ENCODE assay signal across 12 cellular contexts in the genomic region with DNA sequence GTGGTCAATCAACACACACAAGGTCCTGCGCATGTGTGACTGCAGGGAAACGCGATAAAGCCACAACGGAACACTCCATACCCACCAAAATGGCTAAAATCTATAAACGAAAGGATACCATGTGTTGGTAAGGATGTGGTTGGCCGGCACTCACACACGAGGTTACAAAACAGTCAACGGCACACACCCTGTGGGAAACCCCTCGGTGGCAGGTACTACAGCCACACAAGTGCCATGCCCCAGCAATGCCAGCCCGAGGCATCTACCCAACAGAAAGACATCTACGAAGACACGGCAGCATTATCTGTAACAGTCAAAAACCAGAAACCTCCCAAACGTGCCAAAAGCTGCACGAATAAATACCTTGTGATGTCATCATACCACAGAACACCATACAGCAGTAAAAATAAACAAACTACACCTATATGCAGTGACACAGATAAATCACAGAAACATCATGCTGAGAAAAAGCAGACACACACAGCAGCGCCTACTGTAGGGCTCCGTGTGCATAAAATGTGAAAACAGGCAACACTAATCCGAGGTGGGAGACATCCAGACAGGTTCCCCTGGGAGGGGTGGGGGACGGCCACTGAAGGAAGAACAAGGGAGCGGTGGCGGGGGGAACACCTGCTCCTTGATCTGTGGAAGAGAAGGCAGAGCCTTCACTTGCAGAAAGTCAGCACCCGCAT. TPM values are rescaled to one million over a fixed set of nuclear protein-coding genes. Genes with fewer than 3 reads are reported as not detected.
A peak's percentile ranks its signal among the peaks of the same experiment; 100 is the strongest.
DNase-seq lines count a peak whose midpoint lies in the region; ATAC-seq lines count a peak whose summit lies in the region.
"Had no signal": no experiment of that assay in that cellular context is flagged by ENCODE, and none has a peak within 500 bp of the region (broad histone marks: within the 10 kb centered on the region; RNA-seq: fewer than 3 reads in every experiment).

No MANE protein-coding gene starts in this region.

- H3K4me1 Mint-ChIP-seq in effector memory CD8-positive, alpha-beta T cell (ENCODE audit: low read depth in 2 of 2): peaks cover 24 to 32% of the 10 kb centered on the region in 2 donors
- peaks cover 19% of the 10 kb centered on the region for H3K4me1 Mint-ChIP-seq in stimulated activated naive CD8-positive, alpha-beta T cell treated with anti-CD3 and anti-CD28 coated beads, Interleukin-15, Interleukin-2, amounts not matched to agents 100 ng/mL and 50 ng/mL, for 24 hours (ENCODE audit: low read depth)

- H3K36me3 Mint-ChIP-seq in effector memory CD8-positive, alpha-beta T cell (ENCODE audit: insufficient read depth): peaks cover 8% of the 10 kb centered on the region
- no peaks in the 10 kb centered on the region for H3K36me3 Mint-ChIP-seq in stimulated activated naive CD8-positive, alpha-beta T cell treated with anti-CD3 and anti-CD28 coated beads, Interleukin-15, Interleukin-2, amounts not matched to agents 100 ng/mL and 50 ng/mL, for 24 hours (ENCODE audit: low read depth)

- H3K4me3 Mint-ChIP-seq in effector memory CD8-positive, alpha-beta T cell: peak overlapping the region; percentile 19 to 66
- no peak overlapping the region for H3K4me3 Mint-ChIP-seq in stimulated activated naive CD8-positive, alpha-beta T cell treated with anti-CD3 and anti-CD28 coated beads, Interleukin-15, Interleukin-2, amounts not matched to agents 100 ng/mL and 50 ng/mL, for 24 hours

- ATAC-seq in effector memory CD8-positive, alpha-beta T cell (replicated peaks): peak; percentile 96

- H3K27ac Mint-ChIP-seq in effector memory CD8-positive, alpha-beta T cell: peak overlapping the region; percentile 78 to 82
- H3K27ac Mint-ChIP-seq in stimulated activated naive CD8-positive, alpha-beta T cell treated with anti-CD3 and anti-CD28 coated beads, Interleukin-15, Interleukin-2, amounts not matched to agents 100 ng/mL and 50 ng/mL, for 24 hours: peak overlapping the region; percentile 40

- H3K9me3 Mint-ChIP-seq in effector memory CD8-positive, alpha-beta T cell: no peaks in the 10 kb centered on the region
- no peaks in the 10 kb centered on the region for H3K9me3 Mint-ChIP-seq in stimulated activated naive CD8-positive, alpha-beta T cell treated with anti-CD3 and anti-CD28 coated beads, Interleukin-15, Interleukin-2, amounts not matched to agents 100 ng/mL and 50 ng/mL, for 24 hours

- DNase-seq in activated T-cell treated with anti-CD3 and anti-CD28 coated beads for 4 hours: peak; percentile 15
- no peak for DNase-seq in activated T-cell treated with anti-CD3 and anti-CD28 coated beads, Interleukin-2, amount 50 U/mL, for 1 hour
- DNase-seq in T-helper 22 cell (ENCODE audit: low read depth): peak; percentile 17
- DNase-seq in effector memory CD8-positive, alpha-beta T cell: peak; percentile 43 to 65 (median 63)
- no peak for DNase-seq in H4 (ENCODE audit: low spot score)
- DNase-seq in cerebellar cortex (ENCODE audit: low spot score): no peak
- DNase-seq in NCI-H748 (lab: John Stamatoyannopoulos, UW; ENCODE audit: unreplicated experiment): no peak
- DNase-seq: activated CD8-positive, alpha-beta memory T cell treated with anti-CD3 and anti-CD28 coated beads for 24 hours; NCI-H1417; NCI-H446 treated with DMSO at 0.1 percent for 48 hours; tibial artery had no signal

- H3K27me3 Mint-ChIP-seq in effector memory CD8-positive, alpha-beta T cell: no peaks in the 10 kb centered on the region
- H3K27me3 Mint-ChIP-seq in stimulated activated naive CD8-positive, alpha-beta T cell treated with anti-CD3 and anti-CD28 coated beads, Interleukin-15, Interleukin-2, amounts not matched to agents 100 ng/mL and 50 ng/mL, for 24 hours: no peaks in the 10 kb centered on the region

RNA-seq across cellular contexts. Expression of a gene that starts 36.7 kb away (rescaled TPM):
- total RNA-seq in H4 (2014; rRNA removed; shearing (Covaris generic)): 6.4 and 19.7 TPM in 2 replicates

Comparison
In these comparisons a context has a peak if more than half of its experiments do, and no peak if none do; other contexts are left out.
1. DNase-seq: peak in activated T-cell treated with anti-CD3 and anti-CD28 coated beads for 4 hours (single experiment), T-helper 22 cell (single experiment) and effector memory CD8-positive, alpha-beta T cell (3 of 3); none in activated T-cell treated with anti-CD3 and anti-CD28 coated beads, Interleukin-2, amount 50 U/mL, for 1 hour (single experiment), H4 (single experiment), cerebellar cortex (single experiment) and NCI-H748 (single experiment).